In genomic region chr12:104710940-104711725, GRCh38 we compare ENCODE assay signal across 12 cellular contexts.
DNase-seq lines count a peak whose midpoint lies in the region; ATAC-seq and TF ChIP-seq lines count a peak whose summit lies in the region.
"Had no signal": no experiment of that assay in that cellular context is flagged by ENCODE, and none has a peak within 500 bp of the region (broad histone marks: within the 10 kb centered on the region; RNA-seq: fewer than 3 reads in every experiment).

No MANE protein-coding gene starts in this region.

- CTCF ChIA-PET in PC-3 (lab: Charles Lee): no interaction called here

- peaks cover 5% of the 10 kb centered on the region; the same call in 1 of the 2 replicates for H3K4me1 ChIP-seq in PC-3 (ENCODE audit: insufficient read depth, low read length)
- H3K4me1 ChIP-seq in fibroblast of lung (ENCODE audit: control insufficient read depth, extremely low read depth, insufficient read depth, low read length): peaks cover 26% of the 10 kb centered on the region
- H3K4me1 ChIP-seq in osteoblast (ENCODE audit: insufficient read depth, low read length): peaks cover 37% of the 10 kb centered on the region
- peaks cover 14% of the 10 kb centered on the region for H3K4me1 ChIP-seq in smooth muscle cell (ENCODE audit: low read depth)

- WGBS in smooth muscle cell (ENCODE audit: low lambda C conversion rate): 92% methylated on average over 8 of the region's 8 CpGs

- peak; percentile 71 for ATAC-seq in PC-3
- no peak for ATAC-seq in HG03565 (IDR thresholded peaks at IDR 0.05; ENCODE audit: unreplicated experiment)

- H3F3A ChIP-seq in PC-3 (ENCODE audit: low read length, unreplicated experiment) (no peaks in the 10 kb centered on the region), smooth muscle cell (ENCODE audit: low read depth) (no peaks in the 10 kb centered on the region)

- H3K27me3 ChIP-seq in PC-3 (ENCODE audit: low read length): no peaks in the 10 kb centered on the region
- no peaks in the 10 kb centered on the region for H3K27me3 ChIP-seq in fibroblast of lung (ENCODE audit: control insufficient read depth, insufficient read depth, low read length)
- H3K27me3 ChIP-seq in osteoblast (ENCODE audit: insufficient read depth, low read length): no peaks in the 10 kb centered on the region
- H3K27me3 ChIP-seq in smooth muscle cell (ENCODE audit: low read depth): no peaks in the 10 kb centered on the region

- POLR2A ChIA-PET in PC-3 (lab: Charles Lee; ENCODE audit: unreplicated experiment): no interaction called here

- no peaks in the 10 kb centered on the region for H3K9me2 ChIP-seq in PC-3 (replicated peaks; ENCODE audit: low read length)

- TF ChIP-seq CTCF in AG10803 (conservative IDR thresholded peaks at IDR 0.05; ENCODE audit: low read length) (no peak), PC-3 (conservative IDR thresholded peaks at IDR 0.05; ENCODE audit: low read depth, low read length) (no peak), fibroblast of lung (conservative IDR thresholded peaks at IDR 0.05 in 1 of 2, IDR thresholded peaks at IDR 0.05 in 1 of 2; ENCODE audit: low read depth in 1 of 2, low read length in 2 of 2) (no peak), osteoblast (IDR thresholded peaks at IDR 0.05; ENCODE audit: extremely low read depth, low read depth, low read length) (no peak), smooth muscle cell (IDR thresholded peaks at IDR 0.05; ENCODE audit: borderline replicate concordance, insufficient read depth, poor library complexity, severe bottlenecking) (no peak)

- intact Hi-C loops in PC-3 (cut with micrococcal nuclease): no loop called here

- no peak overlapping the region for H3K4me2 ChIP-seq in PC-3 (ENCODE audit: low read length)
- H3K4me2 ChIP-seq in fibroblast of lung (ENCODE audit: extremely low read depth, insufficient read depth, low read length): peak overlapping the region; percentile 71
- H3K4me2 ChIP-seq in osteoblast (ENCODE audit: insufficient read depth, low read length): peak overlapping the region; percentile 63
- H3K4me2 ChIP-seq in smooth muscle cell: no peak overlapping the region
- H3K4me2 ChIP-seq: KMS-11 had no signal

- H3K9me3 ChIP-seq in PC-3 (ENCODE audit: low read length) (no peaks in the 10 kb centered on the region), fibroblast of lung (ENCODE audit: control insufficient read depth, insufficient read depth, low read depth, low read length) (no peaks in the 10 kb centered on the region), osteoblast (ENCODE audit: low read depth, low read length) (no peaks in the 10 kb centered on the region), smooth muscle cell (replicated peaks; ENCODE audit: low read depth) (no peaks in the 10 kb centered on the region)

- H4K20me1 ChIP-seq in PC-3 (ENCODE audit: low read length) (no peaks in the 10 kb centered on the region), fibroblast of lung (ENCODE audit: control insufficient read depth, extremely low read depth, insufficient read depth, low read length) (no peaks in the 10 kb centered on the region), osteoblast (ENCODE audit: insufficient read depth, low read length) (peaks cover 12% of the 10 kb centered on the region), smooth muscle cell (ENCODE audit: low read depth) (peaks cover 21% of the 10 kb centered on the region)

- BruUV-seq in PC-3 (replicated peaks; lab: Mats Ljungman, UMichigan): no TSS peak

- no peak overlapping the region for H2AFZ ChIP-seq in PC-3 (ENCODE audit: low read length)
- H2AFZ ChIP-seq in fibroblast of lung (ENCODE audit: low read length): no peak overlapping the region
- H2AFZ ChIP-seq in osteoblast (ENCODE audit: low read length): no peak overlapping the region
- no peak overlapping the region for H2AFZ ChIP-seq in smooth muscle cell (ENCODE audit: low read depth)

- H3K4me3 ChIP-seq in AG10803 (ENCODE audit: low read length) (peak overlapping the region; percentile 21), PC-3 (ENCODE audit: low read length) (no peak overlapping the region), fibroblast of lung (replicated peaks in 1 of 4; ENCODE audit: control extremely low read depth in 1 of 4, insufficient read depth in 1 of 4, low read depth in 3 of 4, low read length in 4 of 4) (peak overlapping the region in 3 of 4 experiments; percentile 12 to 30 (median 16)), osteoblast (ENCODE audit: insufficient read depth, low read length) (peak overlapping the region; percentile 19), smooth muscle cell (no peak overlapping the region)

- H3K9ac ChIP-seq in PC-3 (ENCODE audit: low read length) (no peak overlapping the region), fibroblast of lung (ENCODE audit: insufficient read depth, low read length) (no peak overlapping the region), smooth muscle cell (ENCODE audit: low read depth) (no peak overlapping the region)
- H3K9ac ChIP-seq: KMS-11 had no signal

- H3K27ac ChIP-seq in PC-3 (ENCODE audit: low read length) (no peak overlapping the region), fibroblast of lung (ENCODE audit: insufficient read depth, low read length) (peak overlapping the region; percentile 52), osteoblast (ENCODE audit: low read depth, low read length) (peak overlapping the region; percentile 57), smooth muscle cell (ENCODE audit: low read depth) (no peak overlapping the region)
- H3K27ac ChIP-seq: KMS-11 had no signal

- DNase-seq in AG10803 (ENCODE audit: low read depth): peak; percentile 94
- DNase-seq in PC-3: peak; percentile 48
- peak; percentile 62 to 78 for DNase-seq in fibroblast of lung (ENCODE audit: low read depth in 2 of 2)
- DNase-seq in osteoblast (ENCODE audit: insufficient read length, low spot score, missing footprints): peak; percentile 96
- no peak for DNase-seq in SHP77 treated with DMSO at 0.1 percent for 48 hours (lab: John Stamatoyannopoulos, UW)
- no peak for DNase-seq in UCSD-AML1 (lab: John Stamatoyannopoulos, UW; ENCODE audit: unreplicated experiment)
- no peak for DNase-seq in smooth muscle cell (lab: John Stamatoyannopoulos, UW; ENCODE audit: unreplicated experiment)
- DNase-seq: activated CD4-positive, alpha-beta T cell treated with anti-CD3 and anti-CD28 coated beads for 1 hour; DMS 273 treated with DMSO at 0.1 percent for 48 hours; glutamatergic neuron had no signal

- H3K79me2 ChIP-seq in PC-3 (ENCODE audit: low read length) (no peaks in the 10 kb centered on the region), fibroblast of lung (ENCODE audit: control insufficient read depth, insufficient read depth, low read length) (no peaks in the 10 kb centered on the region), osteoblast (ENCODE audit: insufficient read depth, low read length) (no peaks in the 10 kb centered on the region), smooth muscle cell (ENCODE audit: low read depth) (no peaks in the 10 kb centered on the region)

- H3K36me3 ChIP-seq in PC-3 (ENCODE audit: low read depth, low read length) (no peaks in the 10 kb centered on the region), fibroblast of lung (ENCODE audit: control insufficient read depth, insufficient read depth, low read length) (no peaks in the 10 kb centered on the region), osteoblast (ENCODE audit: insufficient read depth, low read length) (no peaks in the 10 kb centered on the region), smooth muscle cell (ENCODE audit: low read depth) (no peaks in the 10 kb centered on the region)

Comparison
In these comparisons a context has a peak if more than half of its experiments do, and no peak if none do; other contexts are left out.
1. DNase-seq: peak in AG10803 (single experiment), PC-3 (single experiment), fibroblast of lung (2 of 2) and osteoblast (single experiment); none in SHP77 treated with DMSO at 0.1 percent for 48 hours (single experiment), UCSD-AML1 (single experiment) and smooth muscle cell (single experiment).
2. H3K4me3 ChIP-seq: peak in AG10803 (single experiment), fibroblast of lung (3 of 4) and osteoblast (single experiment); none in PC-3 (single experiment) and smooth muscle cell (single experiment).
3. H3K27ac ChIP-seq: peak in fibroblast of lung (single experiment) and osteoblast (single experiment); none in PC-3 (single experiment) and smooth muscle cell (single experiment).
4. H3K4me2 ChIP-seq: peak in fibroblast of lung (single experiment) and osteoblast (single experiment); none in PC-3 (single experiment) and smooth muscle cell (single experiment).